ENCODE assay signal across 10 cellular contexts in the genomic region with DNA sequence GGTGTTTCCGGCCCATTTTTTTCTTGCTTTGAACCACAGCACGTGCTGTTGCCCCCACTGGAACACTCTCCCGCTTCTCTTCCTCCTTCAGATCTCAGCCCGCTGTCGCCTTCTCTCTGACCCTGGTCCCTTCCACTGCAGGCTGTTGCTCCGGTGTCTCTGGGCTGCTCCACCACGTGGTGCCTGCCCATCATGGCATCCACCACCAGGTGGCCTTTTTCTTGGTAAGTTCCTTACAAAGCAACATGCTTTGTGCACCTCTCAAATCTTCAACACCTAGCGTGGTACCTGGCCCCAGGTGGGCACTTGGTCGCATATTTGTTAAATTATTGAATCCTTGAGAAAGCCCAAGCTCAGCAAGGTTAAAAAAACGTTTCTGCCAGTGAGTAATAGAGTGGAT. TPM values are rescaled to one million over a fixed set of nuclear protein-coding genes. Genes with fewer than 3 reads are reported as not detected.
DNase-seq lines count a peak whose midpoint lies in the region; ATAC-seq lines count a peak whose summit lies in the region.
"Had no signal": no experiment of that assay in that cellular context is flagged by ENCODE, and none has a peak within 500 bp of the region (broad histone marks: within the 10 kb centered on the region; RNA-seq: fewer than 3 reads in every experiment).

No MANE protein-coding gene starts in this region.

- H2BK15ac ChIP-seq in mesendoderm (replicated peaks; ENCODE audit: low read depth): no peak overlapping the region

- H3K36me3 Mint-ChIP-seq in activated T-cell treated with anti-CD3 and anti-CD28 coated beads, Interleukin-2, amount 50 U/mL, for 24 hours (ENCODE audit: low read depth): no peaks in the 10 kb centered on the region
- H3K36me3 Mint-ChIP-seq in stimulated activated effector memory CD8-positive, alpha-beta T cell treated with anti-CD3 and anti-CD28 coated beads, Interleukin-12 subunit alpha, Interleukin-12 subunit beta, amount 100 ng/mL, for 72 hours: no peaks in the 10 kb centered on the region
- H3K36me3 Mint-ChIP-seq: brain had no signal

- no peak overlapping the region for H3K27ac Mint-ChIP-seq in activated T-cell treated with anti-CD3 and anti-CD28 coated beads, Interleukin-2, amount 50 U/mL, for 24 hours
- no peak overlapping the region for H3K27ac Mint-ChIP-seq in stimulated activated effector memory CD8-positive, alpha-beta T cell treated with anti-CD3 and anti-CD28 coated beads, Interleukin-12 subunit alpha, Interleukin-12 subunit beta, amount 100 ng/mL, for 72 hours
- H3K27ac Mint-ChIP-seq: brain had no signal

- WGBS in mesendoderm (ENCODE audit: extremely low coverage, insufficient coverage, low lambda C conversion rate): no CpG with 5 or more reads among the region's 10 CpGs

- no peak overlapping the region for H3K18ac ChIP-seq in mesendoderm (ENCODE audit: low read length)

- no peaks in the 10 kb centered on the region for H3K9me3 Mint-ChIP-seq in activated T-cell treated with anti-CD3 and anti-CD28 coated beads, Interleukin-2, amount 50 U/mL, for 24 hours
- H3K9me3 Mint-ChIP-seq in stimulated activated effector memory CD8-positive, alpha-beta T cell treated with anti-CD3 and anti-CD28 coated beads, Interleukin-12 subunit alpha, Interleukin-12 subunit beta, amount 100 ng/mL, for 72 hours: no peaks in the 10 kb centered on the region
- H3K9me3 Mint-ChIP-seq: brain had no signal

- no peaks in the 10 kb centered on the region for H3K79me2 ChIP-seq in mesendoderm (ENCODE audit: control insufficient read depth, insufficient read depth, low read length)

- DNase-seq in DMS53 treated with DMSO at 0.1 percent for 48 hours (lab: John Stamatoyannopoulos, UW; ENCODE audit: unreplicated experiment) (peak; percentile 1), mesendoderm (peak; percentile 83), NOMO-1 treated with dmso at 0.1 percent for 144 hours (lab: John Stamatoyannopoulos, UW; ENCODE audit: unreplicated experiment) (no peak)
- DNase-seq in activated T-cell treated with anti-CD3 and anti-CD28 coated beads, Interleukin-2, amount 50 U/mL, for 24 hours: peak; percentile 34
- no peak for DNase-seq in stimulated activated effector memory CD8-positive, alpha-beta T cell treated with anti-CD3 and anti-CD28 coated beads, Interleukin-12 subunit alpha, Interleukin-12 subunit beta, amount 100 ng/mL, for 72 hours (ENCODE audit: low spot score in 2 of 2)

- H2BK5ac ChIP-seq in mesendoderm (ENCODE audit: low read length): no peak overlapping the region

- ATAC-seq in HG03342 (IDR thresholded peaks at IDR 0.05; ENCODE audit: unreplicated experiment) (peak; percentile 49), GM18861 (IDR thresholded peaks at IDR 0.05; ENCODE audit: unreplicated experiment) (no peak), HG02884 (IDR thresholded peaks at IDR 0.05; ENCODE audit: unreplicated experiment) (no peak)
- no peak for ATAC-seq in stimulated activated effector memory CD8-positive, alpha-beta T cell treated with anti-CD3 and anti-CD28 coated beads, Interleukin-12 subunit alpha, Interleukin-12 subunit beta, amount 100 ng/mL, for 72 hours

- H3K9ac ChIP-seq in mesendoderm (ENCODE audit: low read length): no peak overlapping the region

- peaks cover 25% of the 10 kb centered on the region for H3K27me3 Mint-ChIP-seq in activated T-cell treated with anti-CD3 and anti-CD28 coated beads, Interleukin-2, amount 50 U/mL, for 24 hours

- no peak overlapping the region for H3K4ac ChIP-seq in mesendoderm (ENCODE audit: low read depth, low read length)

- H3K36me3 ChIP-seq in mesendoderm (ENCODE audit: control insufficient read depth, insufficient read depth, low read length): no peaks in the 10 kb centered on the region
- H3K36me3 ChIP-seq: suprapubic skin had no signal

- H3K4me3 Mint-ChIP-seq in activated T-cell treated with anti-CD3 and anti-CD28 coated beads, Interleukin-2, amount 50 U/mL, for 24 hours: no peak overlapping the region
- H3K4me3 Mint-ChIP-seq in stimulated activated effector memory CD8-positive, alpha-beta T cell treated with anti-CD3 and anti-CD28 coated beads, Interleukin-12 subunit alpha, Interleukin-12 subunit beta, amount 100 ng/mL, for 72 hours: no peak overlapping the region
- H3K4me3 Mint-ChIP-seq: brain had no signal

- H2AK5ac ChIP-seq in mesendoderm (ENCODE audit: low read length): no peak overlapping the region

- H3K4me3 ChIP-seq in mesendoderm (ENCODE audit: low read length): no peak overlapping the region
- H3K4me3 ChIP-seq: suprapubic skin had no signal

- H3K79me1 ChIP-seq in mesendoderm (ENCODE audit: low read length): peaks cover 2% of the 10 kb centered on the region

- no peak overlapping the region for H4K5ac ChIP-seq in mesendoderm (ENCODE audit: low read length)

- H3K27ac ChIP-seq in mesendoderm (ENCODE audit: low read depth, low read length): no peak overlapping the region
- H3K27ac ChIP-seq: suprapubic skin had no signal

- H3K4me2 ChIP-seq in mesendoderm (ENCODE audit: low read length): no peak overlapping the region

- H3K4me1 ChIP-seq in mesendoderm (ENCODE audit: control insufficient read depth, low read depth, low read length): peaks cover 3% of the 10 kb centered on the region
- H3K4me1 ChIP-seq: suprapubic skin had no signal

- no peak overlapping the region for H2BK120ac ChIP-seq in mesendoderm (ENCODE audit: low read depth, low read length)

- no peak overlapping the region for H3K23ac ChIP-seq in mesendoderm (ENCODE audit: low read length)

- peak overlapping the region; percentile 62 for H3K56ac ChIP-seq in mesendoderm (ENCODE audit: low read length)

- no peaks in the 10 kb centered on the region for H3K27me3 ChIP-seq in mesendoderm (ENCODE audit: insufficient read depth, low read length, poor library complexity)

- H4K8ac ChIP-seq in mesendoderm (ENCODE audit: low read depth, low read length): no peak overlapping the region

- H3K4me1 Mint-ChIP-seq in activated T-cell treated with anti-CD3 and anti-CD28 coated beads, Interleukin-2, amount 50 U/mL, for 24 hours (ENCODE audit: low read depth): no peaks in the 10 kb centered on the region
- H3K4me1 Mint-ChIP-seq in stimulated activated effector memory CD8-positive, alpha-beta T cell treated with anti-CD3 and anti-CD28 coated beads, Interleukin-12 subunit alpha, Interleukin-12 subunit beta, amount 100 ng/mL, for 72 hours: no peaks in the 10 kb centered on the region

RNA-seq across cellular contexts. Expression of a gene that starts 19.1 kb away (rescaled TPM):
- 48.9 TPM for polyA plus RNA-seq in mesendoderm (2013, experiment 1 of 2)
- polyA plus RNA-seq in mesendoderm (2013, experiment 2 of 2): 51.3 TPM

Comparison
In these comparisons a context has a peak if more than half of its experiments do, and no peak if none do; other contexts are left out.
1. DNase-seq: peak in DMS53 treated with DMSO at 0.1 percent for 48 hours (single experiment), activated T-cell treated with anti-CD3 and anti-CD28 coated beads, Interleukin-2, amount 50 U/mL, for 24 hours (single experiment) and mesendoderm (single experiment); none in NOMO-1 treated with dmso at 0.1 percent for 144 hours (single experiment) and stimulated activated effector memory CD8-positive, alpha-beta T cell treated with anti-CD3 and anti-CD28 coated beads, Interleukin-12 subunit alpha, Interleukin-12 subunit beta, amount 100 ng/mL, for 72 hours (0 of 2).